In the genomic region with DNA sequence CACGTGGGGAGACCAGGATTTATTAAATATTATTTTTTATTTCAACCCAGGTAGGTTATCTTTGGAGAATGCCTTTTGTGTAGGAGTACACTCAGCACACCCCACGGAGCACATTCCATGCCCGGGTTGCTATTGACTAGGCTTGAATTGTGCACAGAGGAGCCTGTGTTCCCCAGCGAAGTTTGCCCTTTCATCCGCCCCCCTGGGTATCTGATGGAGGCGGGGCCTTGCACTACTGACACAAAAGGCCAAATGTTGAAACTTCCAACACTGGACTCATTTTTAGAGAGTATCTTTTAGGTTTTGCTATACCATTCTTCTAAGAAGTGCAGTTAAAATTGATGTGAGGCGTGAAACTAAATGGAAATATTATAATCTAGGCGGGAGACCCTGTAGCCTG, we compare ENCODE assay signal across 17 cellular contexts. TPM values are rescaled to one million over a fixed set of nuclear protein-coding genes. Genes with fewer than 3 reads are reported as not detected.
DNase-seq lines count a peak whose midpoint lies in the region; ATAC-seq, FAIRE-seq and TF ChIP-seq lines count a peak whose summit lies in the region.
"Had no signal": no experiment of that assay in that cellular context is flagged by ENCODE, and none has a peak within 500 bp of the region (broad histone marks: within the 10 kb centered on the region; RNA-seq: fewer than 3 reads in every experiment).

No MANE protein-coding gene starts in this region.

- H3K79me2 ChIP-seq in HepG2 (ENCODE audit: insufficient read depth, low read length), result no peaks in the 10 kb centered on the region

- no peak for TF ChIP-seq CTCF in HEK293 (tag by site-specific recombination; IDR thresholded peaks at IDR 0.05)
- no peak for TF ChIP-seq CTCF in HepG2 (CRISPR knock-in tag; IDR thresholded peaks at IDR 0.05)
- TF ChIP-seq CTCF in activated CD8-positive, alpha-beta T cell treated with anti-CD3 and anti-CD28 coated beads for 36 hours (IDR thresholded peaks at IDR 0.05), result no peak

- no TSS peak for BruUV-seq in HepG2 (replicated peaks; lab: Mats Ljungman, UMichigan)

- no peaks in the 10 kb centered on the region for H3K9me3 ChIP-seq in HEK293 (ENCODE audit: control insufficient read depth, insufficient read depth, low read depth, low read length)
- no peaks in the 10 kb centered on the region for H3K9me3 ChIP-seq in ectodermal cell (ENCODE audit: control insufficient read depth, low read length)
- H3K9me3 ChIP-seq in HepG2 (ENCODE audit: low read length), result no peaks in the 10 kb centered on the region

- no peak overlapping the region for H2AFZ ChIP-seq in HepG2 (ENCODE audit: low read length)

- no peak overlapping the region for H3K27ac Mint-ChIP-seq in activated CD8-positive, alpha-beta T cell treated with anti-CD3 and anti-CD28 coated beads for 36 hours
- H3K27ac Mint-ChIP-seq: activated naive CD4-positive, alpha-beta T cell treated with anti-CD3 and anti-CD28 coated beads for 36 hours; effector memory CD8-positive, alpha-beta T cell; immature natural killer cell had no signal

- TF ChIP-seq RAD21 in HepG2 (CRISPR knock-in tag; IDR thresholded peaks at IDR 0.05), result no peak

- H3K4me3 Mint-ChIP-seq in activated CD8-positive, alpha-beta T cell treated with anti-CD3 and anti-CD28 coated beads for 36 hours, result no peak overlapping the region
- H3K4me3 Mint-ChIP-seq: activated naive CD4-positive, alpha-beta T cell treated with anti-CD3 and anti-CD28 coated beads for 36 hours; effector memory CD8-positive, alpha-beta T cell; immature natural killer cell had no signal

- no peak overlapping the region for H3K4me3 ChIP-seq in HEK293 (ENCODE audit: low read depth, low read length)
- no peak overlapping the region for H3K4me3 ChIP-seq in ectodermal cell (ENCODE audit: insufficient read depth, low read depth, low read length)
- peak overlapping the region in 2 of 3 experiments; percentile 37 to 50; a peak in 3 of 6 replicates for H3K4me3 ChIP-seq in HepG2 (replicated peaks in 1 of 3; ENCODE audit: insufficient read depth in 1 of 3, low read depth in 2 of 3, low read length in 3 of 3)

- H3K9me3 Mint-ChIP-seq in activated CD8-positive, alpha-beta T cell treated with anti-CD3 and anti-CD28 coated beads for 36 hours, result no peaks in the 10 kb centered on the region
- H3K9me3 Mint-ChIP-seq: activated naive CD4-positive, alpha-beta T cell treated with anti-CD3 and anti-CD28 coated beads for 36 hours; brain; effector memory CD8-positive, alpha-beta T cell; immature natural killer cell had no signal

- in situ Hi-C loops in HepG2 (cut with HindIII; ENCODE audit: extremely low pct_ligation_motif_present, low pct_unique_long_range_greater_than_20kb), result no loop called here

- CTCF ChIA-PET in HEK293 (lab: Yijun Ruan, JAX) (no interaction called here), HepG2 (lab: Yijun Ruan, JAX; ENCODE audit: low intra/inter-chr PET ratio, low total read pairs) (no interaction called here)
- CTCF ChIA-PET in activated CD8-positive, alpha-beta T cell treated with anti-CD3 and anti-CD28 coated beads for 36 hours (lab: Charles Lee), result no interaction called here

- peak; percentile 95 for DNase-seq in HepG2 (ENCODE audit: low spot score)
- peak; percentile 90 for DNase-seq in putamen (ENCODE audit: low spot score)
- no peak for DNase-seq in cerebellum (ENCODE audit: low spot score)
- DNase-seq in activated CD8-positive, alpha-beta T cell treated with anti-CD3 and anti-CD28 coated beads for 36 hours, result no peak
- no peak for DNase-seq in HPDE6-E6E7 (ENCODE audit: extremely low spot score)
- DNase-seq: activated naive CD4-positive, alpha-beta T cell treated with anti-CD3 and anti-CD28 coated beads for 36 hours; effector memory CD8-positive, alpha-beta T cell; immature natural killer cell; MM.1S; NCI-H526 treated with DMSO at 0.1 percent for 48 hours; PC-3; SW 1271 had no signal

- ATAC-seq in HepG2, result peak; percentile 93
- ATAC-seq in activated CD8-positive, alpha-beta T cell treated with anti-CD3 and anti-CD28 coated beads for 36 hours, result no peak
- ATAC-seq in HG03439 (IDR thresholded peaks at IDR 0.05; ENCODE audit: unreplicated experiment), result no peak
- ATAC-seq: effector memory CD8-positive, alpha-beta T cell; PC-3 had no signal

- H3K4me1 ChIP-seq in HEK293 (ENCODE audit: control insufficient read depth, insufficient read depth, low read length) (peaks cover 5% of the 10 kb centered on the region; the same call in 1 of the 2 replicates), ectodermal cell (ENCODE audit: control insufficient read depth, insufficient read depth, low read length) (peaks cover 5% of the 10 kb centered on the region), HepG2 (ENCODE audit: insufficient read depth, low read length) (peaks cover 96% of the 10 kb centered on the region)

- H3K36me3 Mint-ChIP-seq in activated CD8-positive, alpha-beta T cell treated with anti-CD3 and anti-CD28 coated beads for 36 hours (ENCODE audit: low read depth), result no peaks in the 10 kb centered on the region
- H3K36me3 Mint-ChIP-seq: brain, immature natural killer cell had no signal

- intact Hi-C loops in HepG2 (cut with micrococcal nuclease; ENCODE audit: unreplicated experiment), result loop anchor here (1.0 to 2.0 kb wide), 2 partner anchors 10 to 19 kb away; no protein-coding TSS in a partner anchor
- intact Hi-C loops in activated CD8-positive, alpha-beta T cell treated with anti-CD3 and anti-CD28 coated beads for 36 hours (cut with micrococcal nuclease), result no loop called here

- 0 out of 4 replicates have a peak, but pooled peaks have one; percentile 26 to 35 for TF ChIP-seq POLR2A in HepG2 (IDR thresholded peaks at IDR 0.05; ENCODE audit: insufficient read depth in 1 of 2, low read depth in 2 of 2, low read length in 2 of 2)

- peak overlapping the region; percentile 83 for H3K4me2 ChIP-seq in HepG2 (ENCODE audit: low read depth, low read length)

- H3K36me3 ChIP-seq in HEK293 (ENCODE audit: control insufficient read depth in 2 of 2, insufficient read depth in 1 of 2, low read length in 2 of 2) (no peaks in the 10 kb centered on the region; a peak in 1 of 3 replicates), ectodermal cell (ENCODE audit: control insufficient read depth, insufficient read depth, low read length) (no peaks in the 10 kb centered on the region), HepG2 (replicated peaks in 1 of 2; ENCODE audit: control insufficient read depth in 1 of 2, insufficient read depth in 2 of 2, low read length in 2 of 2) (no peaks in the 10 kb centered on the region)

- H3K27me3 Mint-ChIP-seq in activated CD8-positive, alpha-beta T cell treated with anti-CD3 and anti-CD28 coated beads for 36 hours, result no peaks in the 10 kb centered on the region

- peaks cover 16% of the 10 kb centered on the region for H3K4me1 Mint-ChIP-seq in activated CD8-positive, alpha-beta T cell treated with anti-CD3 and anti-CD28 coated beads for 36 hours (ENCODE audit: low read depth)
- H3K4me1 Mint-ChIP-seq: immature natural killer cell had no signal

- WGBS in ectodermal cell, 2 experiments, result 42 to 49% methylated on average over 7 to 8 of the region's 8 CpGs
- WGBS in HepG2 (ENCODE audit: low lambda C conversion rate), result 1% methylated on average over 8 of the region's 8 CpGs

- FAIRE-seq in HepG2 (lab: Jason Lieb, UNC), result peak; percentile 62
- FAIRE-seq: GM18507 had no signal

- TF ChIP-seq EP300 in HepG2 (IDR thresholded peaks at IDR 0.05; ENCODE audit: low read depth in 2 of 2, low read length in 2 of 2), result peak; percentile 79 to 87
- TF ChIP-seq EP300 in HepG2 (CRISPR knock-in tag; IDR thresholded peaks at IDR 0.05; ENCODE audit: borderline replicate concordance), result peak; percentile 87

- H3K27me3 ChIP-seq in ectodermal cell (ENCODE audit: control insufficient read depth, insufficient read depth, low read length, poor library complexity, severe bottlenecking) (no peaks in the 10 kb centered on the region), HepG2 (ENCODE audit: control insufficient read depth in 1 of 2, insufficient read depth in 2 of 2, low read length in 2 of 2) (no peaks in the 10 kb centered on the region)

- no peaks in the 10 kb centered on the region for H4K20me1 ChIP-seq in HepG2 (ENCODE audit: insufficient read depth, low read length)

- peak overlapping the region; percentile 78 for H3K9ac ChIP-seq in HepG2 (ENCODE audit: insufficient read depth, low read depth, low read length)

- POLR2A ChIA-PET in HEK293 (lab: Yijun Ruan, JAX) (no interaction called here), HepG2 (lab: Yijun Ruan, JAX) (no interaction called here)
- POLR2A ChIA-PET in activated CD8-positive, alpha-beta T cell treated with anti-CD3 and anti-CD28 coated beads for 36 hours (lab: Charles Lee), result interaction anchor here (0.6 kb wide), 1 partner anchor 34 kb away, joined by 3 read pairs; no protein-coding TSS in a partner anchor

- H3K27ac ChIP-seq in HEK293 (ENCODE audit: extremely low read depth, low read depth, low read length), result no peak overlapping the region
- H3K27ac ChIP-seq in ectodermal cell (ENCODE audit: insufficient read depth, low read depth, low read length, poor library complexity, severe bottlenecking), result peak overlapping the region; percentile 72
- H3K27ac ChIP-seq in HepG2 (ENCODE audit: extremely low read length, insufficient read depth, low read length), result peak overlapping the region; percentile 99

RNA-seq across cellular contexts. Expression of a gene that starts 39.3 kb away (rescaled TPM):
- 82.1 TPM for polyA plus RNA-seq in ectodermal cell (2013, experiment 1 of 4)
- 83.1 TPM for polyA plus RNA-seq in ectodermal cell (2013, experiment 2 of 4)
- polyA plus RNA-seq in ectodermal cell (2013, experiment 3 of 4), result 73.1 TPM
- 77.5 TPM for polyA plus RNA-seq in ectodermal cell (2013, experiment 4 of 4)
- total RNA-seq in HepG2 (2016; rRNA removed; fragmentation: Illumina TruSeq; extraction: Trizol) (161 and 236 TPM in 2 replicates), cerebellum (70.9 TPM)
- total RNA-seq in HepG2 (2016; cell fraction: cytosol; rRNA removed; fragmentation: Illumina TruSeq; extraction: Trizol; ENCODE audit: low read depth), result 18.1 and 21.7 TPM in 2 replicates
- 150 and 234 TPM in 2 replicates for total RNA-seq in HepG2 (2016; cell fraction: insoluble cytoplasmic fraction; rRNA removed; fragmentation: Illumina TruSeq; extraction: Trizol)
- total RNA-seq in HepG2 (2016; cell fraction: membrane; rRNA removed; fragmentation: Illumina TruSeq; extraction: Trizol), result 72.3 and 89.6 TPM in 2 replicates
- 79.4 and 87.0 TPM in 2 replicates for total RNA-seq in HepG2 (2016; cell fraction: nucleus; rRNA removed; fragmentation: Illumina TruSeq; extraction: Trizol)
- polyA plus RNA-seq in HepG2 (2011; rRNA removed), result 15.7 and 22.3 TPM in 2 replicates
- 6.1 and 10.5 TPM in 2 replicates for polyA plus RNA-seq in HepG2 (2011; cell fraction: cytosol; rRNA removed)
- polyA plus RNA-seq in HepG2 (2011; cell fraction: nucleus; rRNA removed), result 8.1 and 12.7 TPM in 2 replicates
- 28.4 and 56.3 TPM in 2 replicates for polyA plus RNA-seq in HepG2 (2012)
- 6.1 and 6.8 TPM in 2 replicates for polyA plus RNA-seq in HepG2 (2016; cell fraction: cytosol; fragmentation: Illumina TruSeq; extraction: Trizol; ENCODE audit: low read depth)
- polyA plus RNA-seq in HepG2 (2016; cell fraction: insoluble cytoplasmic fraction; fragmentation: Illumina TruSeq; extraction: Trizol; ENCODE audit: low read depth), result 118 and 119 TPM in 2 replicates
- 23.0 and 29.4 TPM in 2 replicates for polyA plus RNA-seq in HepG2 (2016; cell fraction: membrane; fragmentation: Illumina TruSeq; extraction: Trizol; ENCODE audit: low read depth)
- 77.6 and 79.2 TPM in 2 replicates for polyA plus RNA-seq in HepG2 (2016; cell fraction: nucleus; fragmentation: Illumina TruSeq; extraction: Trizol; ENCODE audit: insufficient read depth, low read depth)
- 2.8 and 5.1 TPM in 2 replicates for polyA minus RNA-seq in HepG2 (2011; rRNA and poly(A)+ RNA removed; ENCODE audit: low replicate concordance)
- 32.5 and 44.9 TPM in 2 replicates for polyA minus RNA-seq in HepG2 (2011; cell fraction: cytosol; rRNA and poly(A)+ RNA removed)
- 52.5 and 52.7 TPM in 2 replicates for polyA minus RNA-seq in HepG2 (2011; cell fraction: nucleus; rRNA and poly(A)+ RNA removed)
- 10 to 100 TPM; 85.5 to 88.6 TPM for total RNA-seq in activated CD8-positive, alpha-beta T cell treated with anti-CD3 and anti-CD28 coated beads for 36 hours

Comparison
In these comparisons a context has a peak if more than half of its experiments do, and no peak if none do; other contexts are left out.
1. H3K4me3 ChIP-seq: peak in HepG2 (2 of 3); none in HEK293 (single experiment) and ectodermal cell (single experiment).
2. DNase-seq: peak in HepG2 (single experiment) and putamen (single experiment); none in cerebellum (single experiment), activated CD8-positive, alpha-beta T cell treated with anti-CD3 and anti-CD28 coated beads for 36 hours (single experiment) and HPDE6-E6E7 (single experiment).